Comparison of ENCODE assay signal across 27 cellular contexts in the genomic region with DNA sequence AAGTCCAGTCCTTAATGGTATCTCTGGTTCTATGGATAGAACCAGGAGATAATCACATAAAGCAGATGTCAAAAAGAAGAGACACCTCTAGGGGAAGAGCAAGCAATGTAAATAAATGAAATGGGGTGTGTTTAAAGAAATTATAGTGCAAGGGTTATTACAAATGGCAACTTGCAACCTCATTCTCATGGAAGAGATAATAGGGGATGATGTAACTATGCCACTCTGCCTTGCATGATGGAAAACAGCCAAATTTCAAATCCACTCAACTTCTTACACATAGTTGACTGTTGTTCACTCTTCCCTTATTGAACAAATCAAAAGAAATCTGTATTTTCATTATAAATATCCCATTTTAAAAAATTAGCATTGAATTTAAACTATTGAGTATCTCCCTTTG.
"Had no signal": no experiment of that assay in that cellular context is flagged by ENCODE, and none has a peak within 500 bp of the region (broad histone marks: within the 10 kb centered on the region; RNA-seq: fewer than 3 reads in every experiment).

No MANE protein-coding gene starts in this region.

- ATAC-seq: activated T-cell treated with anti-CD3 and anti-CD28 coated beads, Interleukin-2, amount 50 U/mL, for 4 hours; activated T-helper 17 cell treated with anti-CD3 and anti-CD28 coated beads, Interleukin-2, amount 50 U/mL, for 72 hours; Panc1; SK-N-SH treated with all-trans-retinoic acid at 6 μM for 48 hours; T-helper 17 cell had no signal

- H3K36me3 ChIP-seq: breast epithelium, SJSA1 had no signal

- H3K27ac ChIP-seq: breast epithelium, coronary artery, SJSA1 had no signal

- H3K9me3 ChIP-seq: breast epithelium, SJSA1 had no signal

- DNase-seq: activated B cell treated with CpG ODN at 0.5 μM for 24 hours; activated CD4-positive, alpha-beta T cell treated with anti-CD3 and anti-CD28 coated beads for 1 hour; activated CD4-positive, alpha-beta T cell treated with anti-CD3 and anti-CD28 coated beads, Interleukin-2, amount 10 ng/mL, durations not matched to agents 24 days and 14 days; activated CD4-positive, alpha-beta T cell treated with anti-CD3 and anti-CD28 coated beads, Interleukin-2, amount 50 U/mL, for 48 hours; activated gamma-delta T cell; activated naive CD4-positive, alpha-beta T cell treated with anti-CD3 and anti-CD28 coated beads for 36 hours; activated T-cell treated with anti-CD3 and anti-CD28 coated beads, Interleukin-2, amount 50 U/mL, for 4 hours; anterior cingulate cortex; central memory CD4-positive, alpha-beta T cell; IMR-90; KG1; NCI-H1048; NCI-H1417 treated with DMSO at 0.1 percent for 48 hours; NCI-H187; NCI-H2081 treated with DMSO at 0.1 percent for 48 hours; NCI-H510A; NCI-H526 treated with DMSO at 0.1 percent for 48 hours; Right ventricle myocardium superior; RPMI8226; T-helper 17 cell; T-helper 9 cell had no signal

- H3K27me3 ChIP-seq: breast epithelium, SJSA1 had no signal

- H3K4me3 ChIP-seq: breast epithelium, coronary artery, SJSA1 had no signal

- H3K4me1 ChIP-seq: breast epithelium, SJSA1 had no signal
